In the genomic region with DNA sequence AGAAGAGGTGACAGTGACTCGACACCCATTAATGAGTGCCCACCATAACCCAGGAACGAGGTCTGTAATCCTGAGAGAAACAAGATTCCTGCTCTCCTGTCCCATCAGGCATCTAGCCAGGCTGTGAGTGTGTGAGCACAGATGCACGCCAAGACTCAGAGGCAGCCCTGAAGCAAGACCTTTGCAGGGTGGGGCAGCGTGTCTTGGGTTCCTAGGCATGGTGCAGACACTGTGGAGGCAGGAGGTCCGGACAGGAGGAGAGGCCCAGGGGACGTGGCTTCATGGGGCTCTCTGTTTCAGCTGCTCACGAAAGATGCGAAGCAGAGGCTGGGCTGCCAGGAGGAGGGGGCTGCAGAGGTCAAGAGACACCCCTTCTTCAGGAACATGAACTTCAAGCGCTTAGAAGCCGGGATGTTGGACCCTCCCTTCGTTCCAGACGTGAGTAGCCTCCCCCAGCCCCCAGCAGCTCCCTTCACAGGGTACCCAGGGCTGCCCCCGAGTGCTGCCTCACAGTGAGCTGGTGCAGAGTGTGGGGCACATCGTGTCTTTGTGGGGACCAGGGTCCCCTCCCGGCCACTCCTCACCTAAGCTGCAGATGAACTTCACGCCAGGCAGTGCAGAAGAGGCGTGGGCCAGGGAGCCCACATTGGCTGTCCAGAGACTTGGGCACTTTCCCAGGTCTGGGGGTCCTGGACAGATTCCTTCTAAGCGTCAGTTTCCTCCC, we compare ENCODE assay signal across 1 cellular context.
TF ChIP-seq lines count a peak whose summit lies in the region.

No MANE protein-coding gene starts in this region.

TF ChIP-seq in H1, 55 proteins besides CTCF, POLR2A, EP300 and RAD21 (continued from another document):
- TF ChIP-seq, protein P1, sequence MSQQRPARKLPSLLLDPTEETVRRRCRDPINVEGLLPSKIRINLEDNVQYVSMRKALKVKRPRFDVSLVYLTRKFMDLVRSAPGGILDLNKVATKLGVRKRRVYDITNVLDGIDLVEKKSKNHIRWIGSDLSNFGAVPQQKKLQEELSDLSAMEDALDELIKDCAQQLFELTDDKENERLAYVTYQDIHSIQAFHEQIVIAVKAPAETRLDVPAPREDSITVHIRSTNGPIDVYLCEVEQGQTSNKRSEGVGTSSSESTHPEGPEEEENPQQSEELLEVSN (IDR thresholded peaks at IDR 0.05), result no peak
- TF ChIP-seq, protein P2, sequence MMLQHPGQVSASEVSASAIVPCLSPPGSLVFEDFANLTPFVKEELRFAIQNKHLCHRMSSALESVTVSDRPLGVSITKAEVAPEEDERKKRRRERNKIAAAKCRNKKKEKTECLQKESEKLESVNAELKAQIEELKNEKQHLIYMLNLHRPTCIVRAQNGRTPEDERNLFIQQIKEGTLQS (IDR thresholded peaks at IDR 0.05; ENCODE audit: insufficient read depth, low read depth, low read length), result no peak
- no peak for TF ChIP-seq CREB1 (IDR thresholded peaks at IDR 0.05)
- TF ChIP-seq SIN3A (conservative IDR thresholded peaks at IDR 0.05 in 1 of 2, IDR thresholded peaks at IDR 0.05 in 1 of 2; ENCODE audit: low read depth in 1 of 2, low read length in 2 of 2), result no peak
- TF ChIP-seq, protein P3, sequence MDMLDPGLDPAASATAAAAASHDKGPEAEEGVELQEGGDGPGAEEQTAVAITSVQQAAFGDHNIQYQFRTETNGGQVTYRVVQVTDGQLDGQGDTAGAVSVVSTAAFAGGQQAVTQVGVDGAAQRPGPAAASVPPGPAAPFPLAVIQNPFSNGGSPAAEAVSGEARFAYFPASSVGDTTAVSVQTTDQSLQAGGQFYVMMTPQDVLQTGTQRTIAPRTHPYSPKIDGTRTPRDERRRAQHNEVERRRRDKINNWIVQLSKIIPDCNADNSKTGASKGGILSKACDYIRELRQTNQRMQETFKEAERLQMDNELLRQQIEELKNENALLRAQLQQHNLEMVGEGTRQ (IDR thresholded peaks at IDR 0.05; ENCODE audit: low read length), result no peak
- TF ChIP-seq CHD2 (IDR thresholded peaks at IDR 0.05; ENCODE audit: low read length), result no peak
- no peak for TF ChIP-seq SAP30 (IDR thresholded peaks at IDR 0.05; ENCODE audit: insufficient read depth, insufficient replicate concordance, low read length)
- no peak for TF ChIP-seq POLR2AphosphoS5 (IDR thresholded peaks at IDR 0.05; ENCODE audit: low read depth, low read length)
- TF ChIP-seq EZH2 (IDR thresholded peaks at IDR 0.05; ENCODE audit: low read depth, low read length, severe bottlenecking), result no peak
- no peak for TF ChIP-seq GABPA (IDR thresholded peaks at IDR 0.05; ENCODE audit: borderline replicate concordance, insufficient read depth, low read length)
- TF ChIP-seq JUND (IDR thresholded peaks at IDR 0.05; ENCODE audit: low read length), result no peak
- no peak for TF ChIP-seq CEBPB (IDR thresholded peaks at IDR 0.05; ENCODE audit: low read depth, low read length)
- TF ChIP-seq RXRA (IDR thresholded peaks at IDR 0.05; ENCODE audit: insufficient read depth, low read depth, low read length), result no peak
